In genomic region chr6:37130704-37131103, GRCh38 we compare ENCODE assay signal across 8 cellular contexts. TPM values are rescaled to one million over a fixed set of nuclear protein-coding genes. Genes with fewer than 3 reads are reported as not detected.
A peak's percentile ranks its signal among the peaks of the same experiment; 100 is the strongest.
DNase-seq lines count a peak whose midpoint lies in the region; ATAC-seq and TF ChIP-seq lines count a peak whose summit lies in the region.

No MANE protein-coding gene starts in this region.

- H3K4me1 ChIP-seq in PC-3 (ENCODE audit: insufficient read depth, low read length) (peaks cover 62% of the 10 kb centered on the region), fibroblast of lung (ENCODE audit: control insufficient read depth, extremely low read depth, insufficient read depth, low read length) (peaks cover 21% of the 10 kb centered on the region), neural progenitor cell (peaks cover 27% of the 10 kb centered on the region)

- H3K9me3 ChIP-seq in PC-3 (ENCODE audit: low read length) (no peaks in the 10 kb centered on the region), fibroblast of lung (ENCODE audit: control insufficient read depth, insufficient read depth, low read depth, low read length) (no peaks in the 10 kb centered on the region), neural progenitor cell (ENCODE audit: low read depth) (no peaks in the 10 kb centered on the region)

- H3K4me1 Mint-ChIP-seq in neural progenitor cell (peaks cover 69% of the 10 kb centered on the region), glutamatergic neuron (ENCODE audit: low read depth, unreplicated experiment) (peaks cover 10% of the 10 kb centered on the region)

- CTCF ChIA-PET in PC-3 (lab: Charles Lee): no interaction called here

- H3K4me3 ChIP-seq in PC-3 (ENCODE audit: low read length) (no peak overlapping the region), fibroblast of lung (replicated peaks in 1 of 4; ENCODE audit: control extremely low read depth in 1 of 4, insufficient read depth in 1 of 4, low read depth in 3 of 4, low read length in 4 of 4) (no peak overlapping the region), neural progenitor cell (no peak overlapping the region)

- ATAC-seq in PC-3 (no peak), GM21526 (IDR thresholded peaks at IDR 0.05; ENCODE audit: low FRiP score, unreplicated experiment) (no peak)

- no TSS peak for BruUV-seq in PC-3 (replicated peaks; lab: Mats Ljungman, UMichigan)

- H3K36me3 Mint-ChIP-seq in neural progenitor cell: no peaks in the 10 kb centered on the region
- H3K36me3 Mint-ChIP-seq in glutamatergic neuron (ENCODE audit: unreplicated experiment): no peaks in the 10 kb centered on the region

- H3K27ac ChIP-seq in PC-3 (ENCODE audit: low read length) (peak overlapping the region; percentile 66), fibroblast of lung (ENCODE audit: insufficient read depth, low read length) (no peak overlapping the region), neural progenitor cell (no peak overlapping the region)

- H3K27me3 Mint-ChIP-seq in neural progenitor cell (ENCODE audit: insufficient read depth, low read depth) (peaks cover 20% of the 10 kb centered on the region), glutamatergic neuron (ENCODE audit: unreplicated experiment) (peaks cover 10% of the 10 kb centered on the region)

- peak; percentile 64 for DNase-seq in EH (ENCODE audit: low read depth)
- peak; percentile 50 for DNase-seq in PC-3
- DNase-seq in fibroblast of lung (ENCODE audit: low read depth in 2 of 2): peak; percentile 54 to 68
- no peak for DNase-seq in neural progenitor cell (ENCODE audit: low spot score)
- no peak for DNase-seq in glutamatergic neuron
- DNase-seq in NCI-H2107 treated with DMSO at 0.1 percent for 48 hours (lab: John Stamatoyannopoulos, UW; ENCODE audit: unreplicated experiment): no peak
- DNase-seq in SW 1271 (lab: John Stamatoyannopoulos, UW): no peak

- intact Hi-C loops in PC-3 (cut with micrococcal nuclease): no loop called here

- H4K20me1 ChIP-seq in PC-3 (ENCODE audit: low read length) (no peaks in the 10 kb centered on the region), fibroblast of lung (ENCODE audit: control insufficient read depth, extremely low read depth, insufficient read depth, low read length) (no peaks in the 10 kb centered on the region), neural progenitor cell (ENCODE audit: low read depth) (peaks cover 10% of the 10 kb centered on the region)

- H3K36me3 ChIP-seq in PC-3 (ENCODE audit: low read depth, low read length) (no peaks in the 10 kb centered on the region), fibroblast of lung (ENCODE audit: control insufficient read depth, insufficient read depth, low read length) (no peaks in the 10 kb centered on the region), neural progenitor cell (no peaks in the 10 kb centered on the region)

- H3K27me3 ChIP-seq in PC-3 (ENCODE audit: low read length): no peaks in the 10 kb centered on the region
- H3K27me3 ChIP-seq in fibroblast of lung (ENCODE audit: control insufficient read depth, insufficient read depth, low read length): no peaks in the 10 kb centered on the region
- no peaks in the 10 kb centered on the region for H3K27me3 ChIP-seq in neural progenitor cell

- TF ChIP-seq CTCF in PC-3 (conservative IDR thresholded peaks at IDR 0.05; ENCODE audit: low read depth, low read length) (no peak), fibroblast of lung (conservative IDR thresholded peaks at IDR 0.05 in 1 of 2, IDR thresholded peaks at IDR 0.05 in 1 of 2; ENCODE audit: low read depth in 1 of 2, low read length in 2 of 2) (no peak), neural progenitor cell (IDR thresholded peaks at IDR 0.05) (no peak), glutamatergic neuron (IDR thresholded peaks at IDR 0.05; ENCODE audit: partially characterized antibody, unreplicated experiment) (no peak)

- POLR2A ChIA-PET in PC-3 (lab: Charles Lee; ENCODE audit: unreplicated experiment): interaction anchor here (0.6 kb wide), 2 partner anchors 106 to 118 kb away, joined by 3 to 25 read pairs; no protein-coding TSS in a partner anchor

- H3K79me2 ChIP-seq in PC-3 (ENCODE audit: low read length) (no peaks in the 10 kb centered on the region), fibroblast of lung (ENCODE audit: control insufficient read depth, insufficient read depth, low read length) (no peaks in the 10 kb centered on the region), neural progenitor cell (ENCODE audit: low read depth) (peaks cover 27% of the 10 kb centered on the region)

- H2AFZ ChIP-seq in PC-3 (ENCODE audit: low read length) (no peak overlapping the region), fibroblast of lung (ENCODE audit: low read length) (no peak overlapping the region), neural progenitor cell (replicated peaks) (no peak overlapping the region)

- H3K4me3 Mint-ChIP-seq in neural progenitor cell (peak overlapping the region; percentile 40), glutamatergic neuron (ENCODE audit: unreplicated experiment) (no peak overlapping the region)

- H3K9me2 ChIP-seq in PC-3 (replicated peaks; ENCODE audit: low read length): no peaks in the 10 kb centered on the region

- H3K9ac ChIP-seq in PC-3 (ENCODE audit: low read length) (peak overlapping the region; percentile 30; the same call in 1 of the 2 replicates), fibroblast of lung (ENCODE audit: insufficient read depth, low read length) (no peak overlapping the region), neural progenitor cell (no peak overlapping the region)

- H3K9me3 Mint-ChIP-seq in neural progenitor cell: no peaks in the 10 kb centered on the region
- peaks cover 2% of the 10 kb centered on the region for H3K9me3 Mint-ChIP-seq in glutamatergic neuron (ENCODE audit: unreplicated experiment)

- H3F3A ChIP-seq in PC-3 (ENCODE audit: low read length, unreplicated experiment) (no peaks in the 10 kb centered on the region), neural progenitor cell (ENCODE audit: low read depth) (peaks cover 61% of the 10 kb centered on the region)

- H3K27ac Mint-ChIP-seq in neural progenitor cell (peak overlapping the region; percentile 96), glutamatergic neuron (ENCODE audit: unreplicated experiment) (no peak overlapping the region)

- no peak overlapping the region for H3K4me2 ChIP-seq in PC-3 (ENCODE audit: low read length)
- no peak overlapping the region for H3K4me2 ChIP-seq in fibroblast of lung (ENCODE audit: extremely low read depth, insufficient read depth, low read length)
- H3K4me2 ChIP-seq in neural progenitor cell: peak overlapping the region; percentile 14

RNA-seq across cellular contexts. Expression of gene PIM1, which starts 39.2 kb away (rescaled TPM):
- total RNA-seq in PC-3 (2014; rRNA removed) (74.1 and 93.3 TPM in 2 replicates), fibroblast of lung (22.8 and 25.7 TPM in 2 replicates), neural progenitor cell (ENCODE audit: low replicate concordance) (9.1 and 18.9 TPM in 2 replicates), glutamatergic neuron (ENCODE audit: unreplicated experiment) (22.7 TPM)
- polyA plus RNA-seq in fibroblast of lung: 13.4 and 13.8 TPM in 2 replicates
- 16.7 and 20.5 TPM in 2 replicates for polyA plus RNA-seq in fibroblast of lung (2012)
- 31.2 and 45.0 TPM in 2 replicates for polyA minus RNA-seq in fibroblast of lung (ENCODE audit: low replicate concordance)

Comparison
In these comparisons a context has a peak if more than half of its experiments do, and no peak if none do; other contexts are left out.
1. DNase-seq: peak in EH (single experiment), PC-3 (single experiment) and fibroblast of lung (2 of 2); none in neural progenitor cell (single experiment), glutamatergic neuron (single experiment), NCI-H2107 treated with DMSO at 0.1 percent for 48 hours (single experiment) and SW 1271 (0 of 2).